Comparison of ENCODE assay signal across 9 cellular contexts in the genomic region with DNA sequence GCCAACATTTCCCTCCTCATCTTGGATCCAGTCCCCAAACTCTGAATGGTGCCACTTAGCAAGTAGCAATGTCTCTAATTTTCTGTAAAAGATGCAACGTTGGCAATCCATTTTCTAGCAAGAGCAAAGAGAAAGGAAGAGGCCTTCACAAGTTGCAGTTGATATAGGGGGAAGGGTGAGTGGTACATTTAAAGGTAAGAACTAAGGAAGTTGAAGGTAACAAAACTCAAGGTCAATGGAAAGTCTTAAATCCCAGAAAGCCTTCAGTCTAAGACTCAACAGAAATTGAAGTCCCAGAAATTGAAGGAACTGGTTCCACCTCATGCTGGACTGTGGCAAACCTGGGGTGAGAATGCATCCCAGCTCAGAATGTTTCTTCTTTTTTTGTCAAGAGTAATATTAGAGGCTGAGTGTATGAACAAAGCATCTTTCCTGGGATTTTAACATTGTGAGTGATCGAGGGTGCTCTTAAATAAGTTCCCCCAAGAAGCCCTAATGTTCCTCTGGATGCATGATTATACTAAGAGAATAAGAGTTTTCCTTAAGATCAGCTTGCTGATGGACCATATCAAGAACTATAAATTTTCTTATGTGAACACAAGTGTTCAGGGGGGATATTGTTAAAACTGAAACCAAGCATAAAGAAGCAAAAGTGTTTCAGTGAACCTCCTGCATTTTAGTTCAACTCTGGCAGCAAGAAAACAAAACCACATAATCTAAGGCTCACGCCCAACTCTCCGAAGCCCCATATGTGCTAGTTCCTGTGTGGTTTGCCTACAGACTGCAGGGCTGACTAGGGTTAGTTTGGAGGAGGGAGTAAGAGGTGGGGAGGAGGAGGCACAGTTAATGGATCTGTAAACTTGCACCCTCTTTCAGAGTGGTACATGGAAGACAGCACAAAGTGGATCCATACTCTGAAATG. TPM values are rescaled to one million over a fixed set of nuclear protein-coding genes. Genes with fewer than 3 reads are reported as not detected.
DNase-seq lines count a peak whose midpoint lies in the region; ATAC-seq and TF ChIP-seq lines count a peak whose summit lies in the region.
"Had no signal": no experiment of that assay in that cellular context is flagged by ENCODE, and none has a peak within 500 bp of the region (broad histone marks: within the 10 kb centered on the region; RNA-seq: fewer than 3 reads in every experiment).

Gene GRAP2, plus strand, starts transcription at position 779 of the 922 bp plus-strand sequence. CDS start 46,023 bp downstream, outside the sequence.

- H3K4me1 ChIP-seq in left ventricle myocardium inferior: peaks cover 12% of the 10 kb centered on the region
- H3K4me1 ChIP-seq in OCI-LY7 (ENCODE audit: insufficient read depth, low read length, poor library complexity, severe bottlenecking): peaks cover 36% of the 10 kb centered on the region
- H3K4me1 ChIP-seq in stomach: peaks cover 0 to 10% (median 0%) of the 10 kb centered on the region in 4 donors

- TF ChIP-seq POLR2A in stomach (IDR thresholded peaks at IDR 0.05): no peak

- peak within 1 kb of the TSS; percentile 90 for H3K4me3 Mint-ChIP-seq in activated naive CD4-positive, alpha-beta T cell treated with anti-CD3 and anti-CD28 coated beads for 36 hours

- H3K27me3 ChIP-seq in left ventricle myocardium inferior (ENCODE audit: low read depth) (peaks cover 49% of the 10 kb centered on the region), stomach (no peaks in the 10 kb centered on the region)

- ATAC-seq in left ventricle myocardium superior (peak; percentile 26), HG02970 (IDR thresholded peaks at IDR 0.05; ENCODE audit: low FRiP score, unreplicated experiment) (no peak), HG03520 (IDR thresholded peaks at IDR 0.05; ENCODE audit: unreplicated experiment) (no peak)

- BruUV-seq in OCI-LY7 (replicated peaks; lab: Mats Ljungman, UMichigan): no TSS peak

- H3K9me3 Mint-ChIP-seq in activated naive CD4-positive, alpha-beta T cell treated with anti-CD3 and anti-CD28 coated beads for 36 hours: no peaks in the 10 kb centered on the region

- H3K27ac ChIP-seq in left ventricle myocardium inferior (replicated peaks): no peak within 1 kb of the TSS
- H3K27ac ChIP-seq in OCI-LY7 (ENCODE audit: low read depth, low read length, poor library complexity, severe bottlenecking): no peak within 1 kb of the TSS
- H3K27ac ChIP-seq in stomach: peak within 1 kb of the TSS in 3 of 5 donors; percentile 23 to 37 (median 28)

- WGBS in stomach, 5 donors: 53 to 68% (median 65%) methylated on average over 4 of the region's 4 CpGs

- POLR2A ChIA-PET in OCI-LY7 (lab: Charles Lee): no interaction called here

- H3K27ac Mint-ChIP-seq in activated naive CD4-positive, alpha-beta T cell treated with anti-CD3 and anti-CD28 coated beads for 36 hours: peak within 1 kb of the TSS; percentile 100

- TF ChIP-seq EP300 in stomach (IDR thresholded peaks at IDR 0.05): no peak

- CTCF ChIA-PET in OCI-LY7 (lab: Charles Lee; ENCODE audit: unreplicated experiment): no interaction called here
- CTCF ChIA-PET in activated naive CD4-positive, alpha-beta T cell treated with anti-CD3 and anti-CD28 coated beads for 36 hours (lab: Charles Lee): interaction anchor here (1.3 kb wide), 1 partner anchor 18 kb away, joined by 3 read pairs; no protein-coding TSS in a partner anchor

- H3K79me2 ChIP-seq in OCI-LY7 (ENCODE audit: insufficient read depth, low read depth, low read length): no peaks in the 10 kb centered on the region

- no peaks in the 10 kb centered on the region for H4K20me1 ChIP-seq in OCI-LY7 (ENCODE audit: insufficient read depth, low read length)

- no peaks in the 10 kb centered on the region for H3K36me3 ChIP-seq in left ventricle myocardium inferior
- H3K36me3 ChIP-seq in OCI-LY7 (ENCODE audit: insufficient read depth, low read length): no peaks in the 10 kb centered on the region
- no peaks in the 10 kb centered on the region for H3K36me3 ChIP-seq in stomach

- intact Hi-C loops in left ventricle myocardium superior (cut with micrococcal nuclease): no loop called here
- intact Hi-C loops in left ventricle myocardium inferior (cut with micrococcal nuclease): no loop called here
- intact Hi-C loops in OCI-LY7 (cut with micrococcal nuclease; ENCODE audit: unreplicated experiment): no loop called here
- intact Hi-C loops in activated naive CD4-positive, alpha-beta T cell treated with anti-CD3 and anti-CD28 coated beads for 36 hours (cut with micrococcal nuclease): loop anchor here (2.0 to 5.0 kb wide), 4 partner anchors 37 to 277 kb away; partner anchors contain the start of gene TNRC6B
- intact Hi-C loops in stomach (cut with DNase I; ENCODE audit: low total_unique reads): no loop called here

- H3K4me1 Mint-ChIP-seq in activated naive CD4-positive, alpha-beta T cell treated with anti-CD3 and anti-CD28 coated beads for 36 hours (ENCODE audit: low read depth): peaks cover 18% of the 10 kb centered on the region

- H3K27me3 Mint-ChIP-seq in activated naive CD4-positive, alpha-beta T cell treated with anti-CD3 and anti-CD28 coated beads for 36 hours (ENCODE audit: low read depth): no peaks in the 10 kb centered on the region

- H3K36me3 Mint-ChIP-seq in activated naive CD4-positive, alpha-beta T cell treated with anti-CD3 and anti-CD28 coated beads for 36 hours (ENCODE audit: low read depth): peaks cover 5% of the 10 kb centered on the region

- H3K4me3 ChIP-seq in left ventricle myocardium inferior: no peak within 1 kb of the TSS
- peak within 1 kb of the TSS; percentile 1 for H3K4me3 ChIP-seq in OCI-LY7 (ENCODE audit: low read depth, low read length, poor library complexity, severe bottlenecking)
- H3K4me3 ChIP-seq in stomach: peak within 1 kb of the TSS; percentile 0 to 20 (median 3)

- no peak for DNase-seq in left ventricle myocardium superior
- no peak for DNase-seq in left ventricle myocardium inferior
- DNase-seq in OCI-LY7 (ENCODE audit: low spot score): peak; percentile 30
- DNase-seq in activated naive CD4-positive, alpha-beta T cell treated with anti-CD3 and anti-CD28 coated beads for 36 hours: peak; percentile 82
- DNase-seq in stomach: no peak
- no peak for DNase-seq in NCI-H2029 (lab: John Stamatoyannopoulos, UW)

- H3K9me3 ChIP-seq in left ventricle myocardium inferior (replicated peaks): no peaks in the 10 kb centered on the region
- no peaks in the 10 kb centered on the region for H3K9me3 ChIP-seq in OCI-LY7 (ENCODE audit: low read length)
- H3K9me3 ChIP-seq in stomach: no peaks in the 10 kb centered on the region

- H3K4me2 ChIP-seq in OCI-LY7 (ENCODE audit: low read length): peak within 1 kb of the TSS; percentile 20

- H3K9me2 ChIP-seq in OCI-LY7 (ENCODE audit: insufficient read depth, low read length): no peaks in the 10 kb centered on the region

- H2AFZ ChIP-seq in OCI-LY7 (ENCODE audit: low read length): peak within 1 kb of the TSS; percentile 59

- TF ChIP-seq CTCF in left ventricle myocardium inferior (IDR thresholded peaks at IDR 0.05; ENCODE audit: borderline replicate concordance) (no peak), OCI-LY7 (conservative IDR thresholded peaks at IDR 0.05; ENCODE audit: low read length) (no peak), stomach (IDR thresholded peaks at IDR 0.05) (no peak)

RNA-seq across cellular contexts. Expression of gene GRAP2, which starts in this region (rescaled TPM):
- total RNA-seq in left ventricle myocardium superior (1.2 TPM), left ventricle myocardium inferior (1.6 TPM), OCI-LY7 (2022) (not detected in 2 replicates), stomach (10 to 100 TPM in 2 of 5 donors, 1 to 10 TPM in 1, not detected in 2; 3.5 to 29.1 (median 17.0) TPM)
- 0.08 TPM in 1 of 2 replicates, not detected in the other for total RNA-seq in OCI-LY7 (2014; rRNA removed; shearing (Covaris generic))
- 10 to 100 TPM; 25.5 to 29.4 TPM for total RNA-seq in activated naive CD4-positive, alpha-beta T cell treated with anti-CD3 and anti-CD28 coated beads for 36 hours
- polyA plus RNA-seq in stomach: 1 to 10 TPM in 2 of 3 donors, under 1 TPM in 1; 0.45 to 2.6 (median 1.2) TPM
- total RNA-seq: kidney epithelial cell had no signal

Comparison
In these comparisons a context has a peak if more than half of its experiments do, and no peak if none do; other contexts are left out.
1. Peak in DNase-seq, H3K4me3 ChIP-seq and H3K4me2 ChIP-seq in OCI-LY7; RNA of the gene not detected or under 1 TPM.
2. H3K27ac ChIP-seq: peak in stomach (3 of 5); none in left ventricle myocardium inferior (single experiment) and OCI-LY7 (single experiment).